ENCODE assay signal across 23 cellular contexts in genomic region chr6:44029489-44030185, GRCh38.
DNase-seq lines count a peak whose midpoint lies in the region; ATAC-seq and TF ChIP-seq lines count a peak whose summit lies in the region.
"Had no signal": no experiment of that assay in that cellular context is flagged by ENCODE, and none has a peak within 500 bp of the region (broad histone marks: within the 10 kb centered on the region; RNA-seq: fewer than 3 reads in every experiment).

No MANE protein-coding gene starts in this region.

- no peak overlapping the region for H3K9ac ChIP-seq in adipocyte (ENCODE audit: low read length)

- H3K27me3 ChIP-seq in left ventricle myocardium inferior (ENCODE audit: low read depth) (no peaks in the 10 kb centered on the region), adipocyte (replicated peaks; ENCODE audit: control insufficient read depth, insufficient read depth, low read length) (no peaks in the 10 kb centered on the region), vagina (no peaks in the 10 kb centered on the region)
- H3K27me3 ChIP-seq: ascending aorta, ovary, right lobe of liver, testis had no signal

- no peaks in the 10 kb centered on the region for H3K36me3 ChIP-seq in left ventricle myocardium inferior
- H3K36me3 ChIP-seq in adipocyte (ENCODE audit: control insufficient read depth, insufficient read depth, low read length, severe bottlenecking), result no peaks in the 10 kb centered on the region
- no peaks in the 10 kb centered on the region for H3K36me3 ChIP-seq in vagina
- H3K36me3 ChIP-seq: ascending aorta, ovary, right lobe of liver had no signal

- DNase-seq in cardiac septum (ENCODE audit: low spot score) (peak; percentile 60), left ventricle myocardium inferior (no peak), adipocyte (ENCODE audit: low read depth) (peak; percentile 88), left ventricle myocardium superior (no peak), vagina (ENCODE audit: extremely low spot score in 2 of 2) (no peak), NCI-H1694 (lab: John Stamatoyannopoulos, UW) (no peak), NCI-H146 (lab: John Stamatoyannopoulos, UW) (no peak)
- DNase-seq: ACHN; activated CD8-positive, alpha-beta T cell treated with anti-CD3 and anti-CD28 coated beads, Interleukin-2, amount 10 ng/mL, durations not matched to agents 7 days and 5 days; activated T-cell treated with anti-CD3 and anti-CD28 coated beads, Interleukin-2, amount 50 U/mL, for 4 hours; CD4-positive, CD25-positive, alpha-beta regulatory T cell; cerebellar nuclear complex; foreskin melanocyte; MM.1S; naive thymus-derived CD4-positive, alpha-beta T cell; NCI-H1436; ovary; right lobe of liver; testis had no signal

- H3K4me1 ChIP-seq in left ventricle myocardium inferior, result peaks cover 8% of the 10 kb centered on the region
- peaks cover 11% of the 10 kb centered on the region for H3K4me1 ChIP-seq in adipocyte (ENCODE audit: control insufficient read depth, insufficient read depth, low read length)
- peaks cover 22% of the 10 kb centered on the region for H3K4me1 ChIP-seq in vagina
- H3K4me1 ChIP-seq: ascending aorta, right lobe of liver, testis had no signal

- intact Hi-C loops in cardiac septum (cut with DNase I), result no loop called here
- intact Hi-C loops in left ventricle myocardium inferior (cut with micrococcal nuclease), result no loop called here
- intact Hi-C loops in left ventricle myocardium superior (cut with micrococcal nuclease), result no loop called here
- intact Hi-C loops in vagina (cut with DNase I), result no loop called here

- TF ChIP-seq CTCF in left ventricle myocardium inferior (IDR thresholded peaks at IDR 0.05; ENCODE audit: borderline replicate concordance) (no peak), vagina (IDR thresholded peaks at IDR 0.05) (no peak)

- ATAC-seq in left ventricle myocardium superior (peak; percentile 52), HG03460 (IDR thresholded peaks at IDR 0.05; ENCODE audit: unreplicated experiment) (no peak)
- ATAC-seq: activated CD8-positive, alpha-beta T cell treated with anti-CD3 and anti-CD28 coated beads, Interleukin-2, amount 10 ng/mL, durations not matched to agents 7 days and 5 days; activated T-cell treated with anti-CD3 and anti-CD28 coated beads, Interleukin-2, amount 50 U/mL, for 4 hours; naive thymus-derived CD4-positive, alpha-beta T cell; right lobe of liver; stimulated activated effector memory CD8-positive, alpha-beta T cell treated with anti-CD3 and anti-CD28 coated beads, Interleukin-12 subunit alpha, Interleukin-12 subunit beta, amount 100 ng/mL, for 72 hours; WTC11 had no signal

- H3K4me3 ChIP-seq in left ventricle myocardium inferior (no peak overlapping the region), adipocyte (ENCODE audit: low read length) (no peak overlapping the region), vagina (no peak overlapping the region)
- H3K4me3 ChIP-seq: ascending aorta, ovary, right lobe of liver, testis had no signal

- TF ChIP-seq POLR2A in vagina (IDR thresholded peaks at IDR 0.05), result no peak

- H3K9me3 ChIP-seq in left ventricle myocardium inferior (replicated peaks) (no peaks in the 10 kb centered on the region), adipocyte (ENCODE audit: control insufficient read depth, low read length) (no peaks in the 10 kb centered on the region), vagina (no peaks in the 10 kb centered on the region)
- H3K9me3 ChIP-seq: ascending aorta, ovary, right lobe of liver, testis had no signal

- H3K27ac ChIP-seq in left ventricle myocardium inferior (replicated peaks), result no peak overlapping the region
- peak overlapping the region; percentile 39 for H3K27ac ChIP-seq in vagina
- H3K27ac ChIP-seq: ascending aorta, ovary, right lobe of liver, testis had no signal

Comparison
In these comparisons a context has a peak if more than half of its experiments do, and no peak if none do; other contexts are left out.
1. DNase-seq: peak in cardiac septum (single experiment) and adipocyte (single experiment); none in left ventricle myocardium inferior (single experiment), left ventricle myocardium superior (single experiment), vagina (0 of 2), NCI-H1694 (single experiment) and NCI-H146 (single experiment).